In the genomic region with DNA sequence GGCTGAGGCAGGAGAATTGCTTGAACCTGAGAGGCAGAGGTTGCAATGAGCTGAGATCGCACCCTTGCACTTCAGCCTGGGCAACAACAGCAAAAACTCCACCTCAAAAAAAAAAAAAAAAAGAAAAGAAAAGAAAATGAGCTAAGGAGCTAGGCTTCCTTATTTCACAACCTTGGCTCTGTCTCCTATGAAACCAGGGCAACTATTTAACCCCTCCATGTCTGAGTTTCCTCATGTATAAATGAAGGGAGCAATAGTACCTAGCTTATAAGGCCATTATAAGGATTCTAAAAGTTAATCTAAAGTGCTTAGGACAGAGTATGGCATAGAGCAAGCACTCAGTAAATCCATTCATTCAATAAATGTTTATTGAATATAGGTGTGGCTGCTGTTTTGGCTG, we compare ENCODE assay signal across 2 cellular contexts. TPM values are rescaled to one million over a fixed set of nuclear protein-coding genes. Genes with fewer than 3 reads are reported as not detected.
"Had no signal": no experiment of that assay in that cellular context is flagged by ENCODE, and none has a peak within 500 bp of the region (broad histone marks: within the 10 kb centered on the region; RNA-seq: fewer than 3 reads in every experiment).

No MANE protein-coding gene starts in this region.

RNA-seq across cellular contexts. Expression of gene FAM72B, which starts 32.8 kb away (rescaled TPM):
- total RNA-seq: gastrocnemius medialis, left ventricle myocardium inferior had no signal
